ENCODE assay signal across 21 cellular contexts in genomic region chr17:41544935-41545334, GRCh38. TPM values are rescaled to one million over a fixed set of nuclear protein-coding genes. Genes with fewer than 3 reads are reported as not detected.
DNase-seq lines count a peak whose midpoint lies in the region; ATAC-seq, FAIRE-seq and TF ChIP-seq lines count a peak whose summit lies in the region.
"Had no signal": no experiment of that assay in that cellular context is flagged by ENCODE, and none has a peak within 500 bp of the region (broad histone marks: within the 10 kb centered on the region; RNA-seq: fewer than 3 reads in every experiment).

No MANE protein-coding gene starts in this region.

- CTCF ChIA-PET in GM12878 (lab: Yijun Ruan, JAX) = interaction anchor here (0.6 to 1.9 kb wide), 4 partner anchors 104 to 1192 kb away, joined by 3 to 5 read pairs (median 3); no protein-coding TSS in a partner anchor

- H3K9me3 Mint-ChIP-seq in H9 = peaks cover 3 to 13% of the 10 kb centered on the region in 2 experiments; a peak in 4 of 5 replicates
- H3K9me3 Mint-ChIP-seq: activated T-cell treated with anti-CD3 and anti-CD28 coated beads, Interleukin-2, amount 50 U/mL, for 24 hours; immature natural killer cell had no signal

- DNase-seq in H9 (no peak), GM12878 (ENCODE audit: low read depth, low spot score) (no peak), KG1 (lab: John Stamatoyannopoulos, UW) (no peak), germinal center (ENCODE audit: low spot score) (no peak)
- no peak for DNase-seq in activated effector memory CD4-positive, alpha-beta T cell treated with Interleukin-2 at 50 U/mL for 16 hours
- DNase-seq: activated CD4-positive, alpha-beta memory T cell treated with anti-CD3 and anti-CD28 coated beads, Interleukin-2, amount 10 ng/mL, durations not matched to agents 7 days and 5 days; activated CD4-positive, CD25-positive, alpha-beta regulatory T cell; activated naive CD4-positive, alpha-beta T cell treated with anti-CD3 and anti-CD28 coated beads, Interleukin-2, amount 50 U/mL, for 16 hours; activated T-cell treated with anti-CD3 and anti-CD28 coated beads, Interleukin-2, amount 50 U/mL, for 24 hours; CD8-positive, alpha-beta T cell; DND-41; immature natural killer cell; left ventricle myocardium inferior; occipital lobe; T-helper 9 cell had no signal

- no peak overlapping the region for H4K91ac ChIP-seq in H9 (ENCODE audit: insufficient read length, low read depth, low read length)

- TF ChIP-seq EP300 in GM12878 (IDR thresholded peaks at IDR 0.05; ENCODE audit: borderline replicate concordance in 1 of 2, control insufficient read depth in 1 of 2, low read depth in 2 of 2, low read length in 2 of 2) = no peak

- no peak overlapping the region for H3K18ac ChIP-seq in H9 (ENCODE audit: insufficient read length, low read depth, low read length)

- H3K4me2 ChIP-seq in H9 (ENCODE audit: insufficient read depth, insufficient read length, low read length) = no peak overlapping the region
- H3K4me2 ChIP-seq in GM12878 (ENCODE audit: control insufficient read depth, insufficient read depth) = no peak overlapping the region

- no peak overlapping the region for H3K23ac ChIP-seq in H9 (ENCODE audit: insufficient read length, low read depth, low read length)

- H3K27me3 ChIP-seq in H9 (ENCODE audit: insufficient read depth, low read length) (no peaks in the 10 kb centered on the region), GM12878 (replicated peaks in 1 of 2; ENCODE audit: control insufficient read depth in 2 of 2, insufficient read depth in 2 of 2, low read length in 1 of 2) (no peaks in the 10 kb centered on the region; a peak in 2 of 4 replicates), mucosa of rectum (ENCODE audit: control insufficient read depth in 2 of 2, insufficient read depth in 2 of 2, low read length in 2 of 2) (no peaks in the 10 kb centered on the region)
- H3K27me3 ChIP-seq: right atrium auricular region had no signal

- no peak for TF ChIP-seq POLR2A in GM12878 (IDR thresholded peaks at IDR 0.05; ENCODE audit: low read depth, low read length)

- H2BK12ac ChIP-seq in H9 (ENCODE audit: insufficient read length, low read depth, low read length) = no peak overlapping the region

- peaks cover 45 to 56% of the 10 kb centered on the region in 2 experiments for H3K4me1 Mint-ChIP-seq in H9

- in situ Hi-C loops in GM12878 (cut with MboI) = loop anchor here (5.0 kb wide), 2 partner anchors 117 to 638 kb away; no protein-coding TSS in a partner anchor

- H2BK20ac ChIP-seq in H9 (ENCODE audit: low read depth, low read length, poor library complexity, severe bottlenecking) = no peak overlapping the region

- SMC1A ChIA-PET in GM12878 (lab: Charles Lee; ENCODE audit: uncharacterized antibody, unreplicated experiment) = interaction anchor here (0.7 to 1.0 kb wide), 3 partner anchors 21 to 123 kb away, joined by 3 read pairs; no protein-coding TSS in a partner anchor

- no TSS peak for BruUV-seq in GM12878 (replicated peaks; lab: Mats Ljungman, UMichigan)

- POLR2A ChIA-PET in GM12878 (lab: Charles Lee) = no interaction called here

- RAD21 ChIA-PET in GM12878 (lab: Charles Lee; ENCODE audit: unreplicated experiment) = interaction anchor here (1.2 kb wide), 1 partner anchor 8 kb away, joined by 4 read pairs; no protein-coding TSS in a partner anchor

- no peak overlapping the region for H3K14ac ChIP-seq in H9 (ENCODE audit: insufficient read depth, low read length)

- no peak for TF ChIP-seq CTCF in H9 (conservative IDR thresholded peaks at IDR 0.05)
- TF ChIP-seq CTCF in GM12878 (IDR thresholded peaks at IDR 0.05 in 2 of 3, conservative IDR thresholded peaks at IDR 0.05 in 1 of 3; ENCODE audit: control insufficient read depth in 2 of 3, extremely low read depth in 1 of 3, insufficient read depth in 1 of 3, low read depth in 3 of 3, low read length in 3 of 3) = no peak

- no peaks in the 10 kb centered on the region for H3K79me1 ChIP-seq in H9 (ENCODE audit: insufficient read depth, low read depth, low read length, poor library complexity, severe bottlenecking)

- no peak overlapping the region for H3K56ac ChIP-seq in H9 (ENCODE audit: insufficient read length, low read depth, low read length)

- H3K9me3 ChIP-seq in H9 (ENCODE audit: control insufficient read depth, low read depth, low read length) (no peaks in the 10 kb centered on the region), GM12878 (replicated peaks; ENCODE audit: control insufficient read depth, insufficient read depth, low read length) (no peaks in the 10 kb centered on the region; the same call in 2 of the 3 replicates), mucosa of rectum (ENCODE audit: control insufficient read depth in 2 of 2, low read length in 2 of 2) (no peaks in the 10 kb centered on the region)
- H3K9me3 ChIP-seq: thoracic aorta had no signal

- H2AFZ ChIP-seq in H9 (ENCODE audit: low read length) (no peak overlapping the region), GM12878 (ENCODE audit: control insufficient read depth, low read depth, low read length) (no peak overlapping the region)

- H3K4me3 ChIP-seq in GM12878 = no peak overlapping the region
- H3K4me3 ChIP-seq in mucosa of rectum (ENCODE audit: low read length in 2 of 2) = no peak overlapping the region
- H3K4me3 ChIP-seq: left ventricle myocardium inferior, right atrium auricular region, thoracic aorta had no signal

- H3K4me3 Mint-ChIP-seq in H9 = no peak overlapping the region
- H3K4me3 Mint-ChIP-seq: activated CD4-positive, alpha-beta memory T cell treated with anti-CD3 and anti-CD28 coated beads, Interleukin-2, amount 10 ng/mL, durations not matched to agents 7 days and 5 days; activated T-cell treated with anti-CD3 and anti-CD28 coated beads, Interleukin-2, amount 50 U/mL, for 24 hours; CD8-positive, alpha-beta T cell; immature natural killer cell; stimulated activated effector memory CD8-positive, alpha-beta T cell treated with anti-CD3 and anti-CD28 coated beads, Interleukin-12 subunit alpha, Interleukin-12 subunit beta, amount 100 ng/mL, for 72 hours had no signal

- FAIRE-seq in GM12878 (lab: Jason Lieb, UNC) = no peak
- FAIRE-seq: astrocyte had no signal

- H3K4me1 ChIP-seq in H9 (ENCODE audit: insufficient read depth, low read length) (no peaks in the 10 kb centered on the region), GM12878 (ENCODE audit: control insufficient read depth, insufficient read depth, low read length) (no peaks in the 10 kb centered on the region), mucosa of rectum (ENCODE audit: control insufficient read depth in 2 of 2, insufficient read depth in 2 of 2, low read length in 2 of 2) (peaks cover 26 to 40% of the 10 kb centered on the region in 2 donors)

- no peak overlapping the region for H3T11ph ChIP-seq in H9 (ENCODE audit: low read length)

- H4K8ac ChIP-seq in H9 (replicated peaks; ENCODE audit: insufficient read length, low read depth, low read length) = no peak overlapping the region

- H4K5ac ChIP-seq in H9 (ENCODE audit: insufficient read length, low read depth, low read length) = no peak overlapping the region

- H2BK15ac ChIP-seq in H9 (ENCODE audit: low read depth, low read length) = no peak overlapping the region

- H3K23me2 ChIP-seq in H9 (ENCODE audit: insufficient read length, low read depth, low read length, poor library complexity, severe bottlenecking) = no peaks in the 10 kb centered on the region

- no peak for TF ChIP-seq RAD21 in GM12878 (IDR thresholded peaks at IDR 0.05; ENCODE audit: insufficient read depth, low read depth, low read length)

- no CpG with 5 or more reads among the region's 5 CpGs for WGBS in H9 (ENCODE audit: extremely low coverage, insufficient read length, low lambda C conversion rate)
- 31% methylated on average over 5 of the region's 5 CpGs for WGBS in GM12878 (ENCODE audit: insufficient coverage, insufficient replicate concordance, low lambda C conversion rate, missing lambda C conversion rate)

- peaks cover 17% of the 10 kb centered on the region for H3K27me3 Mint-ChIP-seq in H9 (ENCODE audit: low read depth)
- H3K27me3 Mint-ChIP-seq: activated T-cell treated with anti-CD3 and anti-CD28 coated beads, Interleukin-2, amount 50 U/mL, for 24 hours had no signal

- H2AK5ac ChIP-seq in H9 (ENCODE audit: insufficient read length, low read length) = no peak overlapping the region

- intact Hi-C loops in GM12878 (cut with micrococcal nuclease; ENCODE audit: unreplicated experiment) = no loop called here

- H3K4ac ChIP-seq in H9 (ENCODE audit: low read depth, low read length) = no peak overlapping the region

- H3K36me3 ChIP-seq in GM12878 (ENCODE audit: control insufficient read depth in 2 of 2, insufficient read depth in 2 of 2, low read length in 1 of 2) (no peaks in the 10 kb centered on the region), mucosa of rectum (ENCODE audit: control insufficient read depth in 2 of 2, insufficient read depth in 2 of 2, low read length in 2 of 2) (no peaks in the 10 kb centered on the region)
- H3K36me3 ChIP-seq: left ventricle myocardium inferior, right atrium auricular region, thoracic aorta had no signal

- no peaks in the 10 kb centered on the region for H3K79me2 ChIP-seq in H9 (ENCODE audit: insufficient read depth, low read length)
- H3K79me2 ChIP-seq in GM12878 (ENCODE audit: control insufficient read depth, insufficient read depth, low read length) = no peaks in the 10 kb centered on the region

- H3K27ac Mint-ChIP-seq in H9 = peak overlapping the region in 2 of 3 experiments; percentile 68 to 91; a peak in 1 of 7 replicates
- H3K27ac Mint-ChIP-seq: activated CD4-positive, alpha-beta memory T cell treated with anti-CD3 and anti-CD28 coated beads, Interleukin-2, amount 10 ng/mL, durations not matched to agents 7 days and 5 days; activated T-cell treated with anti-CD3 and anti-CD28 coated beads, Interleukin-2, amount 50 U/mL, for 24 hours; CD8-positive, alpha-beta T cell; immature natural killer cell; stimulated activated effector memory CD8-positive, alpha-beta T cell treated with anti-CD3 and anti-CD28 coated beads, Interleukin-12 subunit alpha, Interleukin-12 subunit beta, amount 100 ng/mL, for 72 hours had no signal

- H3K27ac ChIP-seq in H9 (ENCODE audit: insufficient read length, low read depth, low read length) = no peak overlapping the region
- no peak overlapping the region for H3K27ac ChIP-seq in GM12878 (ENCODE audit: control insufficient read depth, insufficient read depth)
- peak overlapping the region; percentile 76 to 81 for H3K27ac ChIP-seq in mucosa of rectum (ENCODE audit: low read depth in 2 of 2, low read length in 2 of 2)
- H3K27ac ChIP-seq: HL-60, left ventricle myocardium inferior, right atrium auricular region, thoracic aorta had no signal

- no peak overlapping the region for H2BK120ac ChIP-seq in H9 (ENCODE audit: low read depth, low read length, poor library complexity, severe bottlenecking)

- no peak overlapping the region for H3K9ac ChIP-seq in H9 (ENCODE audit: extremely low read depth, insufficient read length, low read length)
- H3K9ac ChIP-seq in GM12878 (ENCODE audit: control insufficient read depth, insufficient read depth, low read length) = no peak overlapping the region
- H3K9ac ChIP-seq in mucosa of rectum (ENCODE audit: low read depth in 1 of 2, low read length in 2 of 2) = peak overlapping the region in 1 of 2 donors; percentile 14

- no peaks in the 10 kb centered on the region for H4K20me1 ChIP-seq in H9 (ENCODE audit: control insufficient read depth, insufficient read depth, insufficient read length)
- no peaks in the 10 kb centered on the region for H4K20me1 ChIP-seq in GM12878 (ENCODE audit: control insufficient read depth, insufficient read depth)

- peaks cover 0 to 13% (median 1%) of the 10 kb centered on the region in 3 experiments; a peak in 4 of 7 replicates for H3K36me3 Mint-ChIP-seq in H9 (ENCODE audit: insufficient read depth in 1 of 3, low read depth in 3 of 3)
- H3K36me3 Mint-ChIP-seq: CD8-positive, alpha-beta T cell; immature natural killer cell; stimulated activated effector memory CD8-positive, alpha-beta T cell treated with anti-CD3 and anti-CD28 coated beads, Interleukin-12 subunit alpha, Interleukin-12 subunit beta, amount 100 ng/mL, for 72 hours had no signal

- no peak for ATAC-seq in GM12878
- ATAC-seq: CD8-positive, alpha-beta T cell; stimulated activated effector memory CD8-positive, alpha-beta T cell treated with anti-CD3 and anti-CD28 coated beads, Interleukin-12 subunit alpha, Interleukin-12 subunit beta, amount 100 ng/mL, for 72 hours had no signal

- no peak overlapping the region for H2BK5ac ChIP-seq in H9 (ENCODE audit: insufficient read length, low read length)

RNA-seq across cellular contexts. Expression of gene KRT19, which starts 16.8 kb away (rescaled TPM):
- total RNA-seq in H9 (2021) (134 and 143 TPM in 2 replicates), GM12878 (2014; rRNA removed) (not detected in 2 replicates), GM12878 (2014; rRNA removed; fragmentation: Illumina TruSeq; extraction: Trizol) (not detected in 2 replicates), GM12878 (2021) (1.7 and 2.0 TPM in 2 replicates)
- total RNA-seq in GM12878 (2013; cell fraction: nucleolus; rRNA removed) = not detected in 2 replicates
- not detected for polyA plus RNA-seq in GM12878 (2011; ENCODE audit: low read depth)
- polyA plus RNA-seq in GM12878 (2011; rRNA removed) (not detected in 2 replicates), GM12878 (2014; fragmentation: Illumina TruSeq; extraction: Trizol) (not detected in 2 replicates), GM12878 (2014; fragmentation: Nextera tagmentation; extraction: Ambion mirVana) (not detected), GM12878 (2014; rRNA removed) (not detected in 2 replicates), GM12878 (2016; fragmentation: Nextera tagmentation; extraction: Ambion mirVana) (under 1 TPM in 1 of 2 experiments, not detected in 1; 0.19 TPM)
- polyA plus RNA-seq in GM12878 (2011; cell fraction: cytosol; rRNA removed) = 0.08 TPM in 1 of 2 replicates, not detected in the other
- polyA plus RNA-seq in GM12878 (2011; cell fraction: nucleus; rRNA removed) = 0.34 TPM in 1 of 2 replicates, not detected in the other
- 0.10 TPM in 1 of 2 replicates, not detected in the other for polyA plus RNA-seq in GM12878 (2012)
- polyA minus RNA-seq in GM12878 (2011; rRNA and poly(A)+ RNA removed) = not detected in 2 replicates
- 1.1 and 1.2 TPM in 2 replicates for polyA minus RNA-seq in GM12878 (2011; cell fraction: cytosol; rRNA and poly(A)+ RNA removed)
- 0.38 TPM in 1 of 2 replicates, not detected in the other for polyA minus RNA-seq in GM12878 (2011; cell fraction: nucleus; rRNA and poly(A)+ RNA removed)
- total RNA-seq: activated CD4-positive, alpha-beta memory T cell treated with anti-CD3 and anti-CD28 coated beads, Interleukin-2, amount 10 ng/mL, durations not matched to agents 7 days and 5 days; CD8-positive, alpha-beta T cell had no signal
- polyA plus RNA-seq: immature natural killer cell had no signal

RNA-seq across cellular contexts. Expression of gene KRT15, which starts 26.2 kb away (rescaled TPM):
- total RNA-seq in H9 (2021) (0.35 and 0.87 TPM in 2 replicates), GM12878 (2014; rRNA removed) (0.06 TPM in 1 of 2 replicates, not detected in the other), GM12878 (2014; rRNA removed; fragmentation: Illumina TruSeq; extraction: Trizol) (not detected in 2 replicates), GM12878 (2021) (not detected in 2 replicates)
- total RNA-seq in GM12878 (2013; cell fraction: nucleolus; rRNA removed) = not detected in 2 replicates
- polyA plus RNA-seq in GM12878 (2011; ENCODE audit: low read depth) = not detected
- polyA plus RNA-seq in GM12878 (2011; rRNA removed) (not detected in 2 replicates), GM12878 (2014; fragmentation: Illumina TruSeq; extraction: Trizol) (not detected in 2 replicates), GM12878 (2014; fragmentation: Nextera tagmentation; extraction: Ambion mirVana) (not detected), GM12878 (2014; rRNA removed) (0.17 TPM in 1 of 2 replicates, not detected in the other), GM12878 (2016; fragmentation: Nextera tagmentation; extraction: Ambion mirVana) (not detected)
- polyA plus RNA-seq in GM12878 (2011; cell fraction: cytosol; rRNA removed) = not detected in 2 replicates
- not detected in 2 replicates for polyA plus RNA-seq in GM12878 (2011; cell fraction: nucleus; rRNA removed)
- polyA plus RNA-seq in GM12878 (2012) = not detected in 2 replicates
- polyA minus RNA-seq in GM12878 (2011; rRNA and poly(A)+ RNA removed) = not detected in 2 replicates
- polyA minus RNA-seq in GM12878 (2011; cell fraction: cytosol; rRNA and poly(A)+ RNA removed) = not detected in 2 replicates
- not detected in 2 replicates for polyA minus RNA-seq in GM12878 (2011; cell fraction: nucleus; rRNA and poly(A)+ RNA removed)
- total RNA-seq: activated CD4-positive, alpha-beta memory T cell treated with anti-CD3 and anti-CD28 coated beads, Interleukin-2, amount 10 ng/mL, durations not matched to agents 7 days and 5 days; CD8-positive, alpha-beta T cell; left ventricle myocardium inferior had no signal
- polyA plus RNA-seq: immature natural killer cell had no signal

RNA-seq across cellular contexts. Expression of gene KRT9, which starts 26.9 kb away (rescaled TPM):
- total RNA-seq in H9 (2021) = not detected in 2 replicates
- total RNA-seq in GM12878 (2013; cell fraction: nucleolus; rRNA removed) = not detected in 2 replicates
- not detected in 2 replicates for total RNA-seq in GM12878 (2014; rRNA removed)
- total RNA-seq in GM12878 (2014; rRNA removed; fragmentation: Illumina TruSeq; extraction: Trizol) = not detected in 2 replicates
- total RNA-seq in GM12878 (2021) = not detected in 2 replicates
- not detected for polyA plus RNA-seq in GM12878 (2011; ENCODE audit: low read depth)
- polyA plus RNA-seq in GM12878 (2011; rRNA removed) = not detected in 2 replicates
- polyA plus RNA-seq in GM12878 (2011; cell fraction: cytosol; rRNA removed) = not detected in 2 replicates
- not detected in 2 replicates for polyA plus RNA-seq in GM12878 (2011; cell fraction: nucleus; rRNA removed)
- not detected in 2 replicates for polyA plus RNA-seq in GM12878 (2012)
- polyA plus RNA-seq in GM12878 (2014; fragmentation: Illumina TruSeq; extraction: Trizol) = not detected in 2 replicates
- not detected for polyA plus RNA-seq in GM12878 (2014; fragmentation: Nextera tagmentation; extraction: Ambion mirVana)
- not detected in 2 replicates for polyA plus RNA-seq in GM12878 (2014; rRNA removed)
- polyA plus RNA-seq in GM12878 (2016; fragmentation: Nextera tagmentation; extraction: Ambion mirVana) = not detected
- polyA minus RNA-seq in GM12878 (2011; rRNA and poly(A)+ RNA removed) = not detected in 2 replicates
- not detected in 2 replicates for polyA minus RNA-seq in GM12878 (2011; cell fraction: cytosol; rRNA and poly(A)+ RNA removed)
- polyA minus RNA-seq in GM12878 (2011; cell fraction: nucleus; rRNA and poly(A)+ RNA removed) = not detected in 2 replicates
- total RNA-seq: activated CD4-positive, alpha-beta memory T cell treated with anti-CD3 and anti-CD28 coated beads, Interleukin-2, amount 10 ng/mL, durations not matched to agents 7 days and 5 days; CD8-positive, alpha-beta T cell; left ventricle myocardium inferior; occipital lobe; right atrium auricular region had no signal
- polyA plus RNA-seq: immature natural killer cell had no signal

RNA-seq across cellular contexts. Expression of gene KRT13, which starts 39.5 kb away (rescaled TPM):
- total RNA-seq in H9 (2021) (not detected in 2 replicates), GM12878 (2014; rRNA removed) (not detected in 2 replicates), GM12878 (2014; rRNA removed; fragmentation: Illumina TruSeq; extraction: Trizol) (not detected in 2 replicates), GM12878 (2021) (not detected in 2 replicates)
- total RNA-seq in GM12878 (2013; cell fraction: nucleolus; rRNA removed) = not detected in 2 replicates
- polyA plus RNA-seq in GM12878 (2011; ENCODE audit: low read depth) = not detected
- polyA plus RNA-seq in GM12878 (2011; rRNA removed) (not detected in 2 replicates), GM12878 (2014; fragmentation: Illumina TruSeq; extraction: Trizol) (not detected in 2 replicates), GM12878 (2014; fragmentation: Nextera tagmentation; extraction: Ambion mirVana) (not detected), GM12878 (2014; rRNA removed) (not detected in 2 replicates), GM12878 (2016; fragmentation: Nextera tagmentation; extraction: Ambion mirVana) (not detected)
- polyA plus RNA-seq in GM12878 (2011; cell fraction: cytosol; rRNA removed) = not detected in 2 replicates
- not detected in 2 replicates for polyA plus RNA-seq in GM12878 (2011; cell fraction: nucleus; rRNA removed)
- not detected in 2 replicates for polyA plus RNA-seq in GM12878 (2012)
- polyA minus RNA-seq in GM12878 (2011; rRNA and poly(A)+ RNA removed) = not detected in 2 replicates
- polyA minus RNA-seq in GM12878 (2011; cell fraction: cytosol; rRNA and poly(A)+ RNA removed) = not detected in 2 replicates
- polyA minus RNA-seq in GM12878 (2011; cell fraction: nucleus; rRNA and poly(A)+ RNA removed) = not detected in 2 replicates
- total RNA-seq: activated CD4-positive, alpha-beta memory T cell treated with anti-CD3 and anti-CD28 coated beads, Interleukin-2, amount 10 ng/mL, durations not matched to agents 7 days and 5 days; astrocyte; CD8-positive, alpha-beta T cell; left ventricle myocardium inferior; right atrium auricular region had no signal
- polyA plus RNA-seq: immature natural killer cell had no signal

RNA-seq across cellular contexts. Expression of gene KRT14, which starts 41.8 kb away (rescaled TPM):
- total RNA-seq in H9 (2021) (not detected in 2 replicates), GM12878 (2014; rRNA removed) (not detected in 2 replicates), GM12878 (2014; rRNA removed; fragmentation: Illumina TruSeq; extraction: Trizol) (not detected in 2 replicates), GM12878 (2021) (not detected in 2 replicates)
- not detected in 2 replicates for total RNA-seq in GM12878 (2013; cell fraction: nucleolus; rRNA removed)
- not detected for polyA plus RNA-seq in GM12878 (2011; ENCODE audit: low read depth)
- polyA plus RNA-seq in GM12878 (2011; rRNA removed) (0.17 and 1.5 TPM in 2 replicates), GM12878 (2014; fragmentation: Illumina TruSeq; extraction: Trizol) (not detected in 2 replicates), GM12878 (2014; fragmentation: Nextera tagmentation; extraction: Ambion mirVana) (not detected), GM12878 (2014; rRNA removed) (not detected in 2 replicates), GM12878 (2016; fragmentation: Nextera tagmentation; extraction: Ambion mirVana) (not detected)
- polyA plus RNA-seq in GM12878 (2011; cell fraction: cytosol; rRNA removed) = 0.39 TPM in 1 of 2 replicates, not detected in the other
- not detected in 2 replicates for polyA plus RNA-seq in GM12878 (2011; cell fraction: nucleus; rRNA removed)
- not detected in 2 replicates for polyA plus RNA-seq in GM12878 (2012)
- polyA minus RNA-seq in GM12878 (2011; rRNA and poly(A)+ RNA removed) = 0.46 and 0.51 TPM in 2 replicates
- not detected in 2 replicates for polyA minus RNA-seq in GM12878 (2011; cell fraction: cytosol; rRNA and poly(A)+ RNA removed)
- polyA minus RNA-seq in GM12878 (2011; cell fraction: nucleus; rRNA and poly(A)+ RNA removed) = not detected in 2 replicates
- total RNA-seq: activated CD4-positive, alpha-beta memory T cell treated with anti-CD3 and anti-CD28 coated beads, Interleukin-2, amount 10 ng/mL, durations not matched to agents 7 days and 5 days; CD8-positive, alpha-beta T cell; left ventricle myocardium inferior had no signal
- polyA plus RNA-seq: immature natural killer cell had no signal

Comparison
In these comparisons a context has a peak if more than half of its experiments do, and no peak if none do; other contexts are left out.
1. H3K27ac ChIP-seq: peak in mucosa of rectum (2 of 2); none in H9 (single experiment) and GM12878 (single experiment).
2. RNA of gene KRT19, which starts 16.8 kb away (total RNA-seq): 134 to 143 TPM in H9; 1.7 to 2.0 TPM in GM12878; every median in the first group is over 10 times any median in the second.